In the genomic region with DNA sequence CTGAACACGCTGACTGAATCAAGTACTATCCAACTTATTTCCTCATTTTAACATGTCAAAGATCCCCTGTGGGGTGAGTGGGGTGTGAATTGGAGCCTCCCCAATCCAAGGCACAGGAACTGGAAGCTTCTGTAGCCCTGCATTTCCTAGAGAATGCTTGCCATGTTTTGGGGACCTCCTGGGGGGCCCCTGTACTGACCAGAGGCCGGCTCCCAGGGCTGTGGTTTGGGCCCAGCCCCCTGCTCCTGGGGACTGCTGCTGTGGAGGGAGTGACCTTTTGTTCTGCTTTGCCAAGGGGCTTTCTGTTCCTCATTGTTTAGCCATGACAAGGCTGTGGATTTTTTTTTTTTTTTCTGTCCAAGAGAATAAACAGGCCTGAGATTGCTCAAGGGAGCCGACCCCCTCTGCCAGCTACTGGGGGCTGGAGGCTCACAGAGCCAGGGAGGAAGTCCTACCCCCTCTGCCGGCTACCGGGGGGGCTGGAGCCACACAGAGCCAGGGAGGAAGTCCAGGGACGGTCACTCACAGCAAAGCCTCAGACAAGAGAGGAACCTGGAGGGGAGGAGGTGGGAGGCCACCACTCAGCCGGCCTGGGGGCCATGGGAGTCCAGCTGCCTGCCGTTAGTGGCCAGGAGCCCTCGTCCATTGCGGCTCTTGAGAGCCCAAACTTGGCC, we compare ENCODE assay signal across 9 cellular contexts. TPM values are rescaled to one million over a fixed set of nuclear protein-coding genes. Genes with fewer than 3 reads are reported as not detected.
DNase-seq lines count a peak whose midpoint lies in the region; ATAC-seq, FAIRE-seq and TF ChIP-seq lines count a peak whose summit lies in the region.
"Had no signal": no experiment of that assay in that cellular context is flagged by ENCODE, and none has a peak within 500 bp of the region (broad histone marks: within the 10 kb centered on the region; RNA-seq: fewer than 3 reads in every experiment).

No MANE protein-coding gene starts in this region.

- H3K4me1 ChIP-seq in A549: peaks cover 6% of the 10 kb centered on the region; the same call in 2 of the 3 replicates

- TF ChIP-seq EP300 in A549 (IDR thresholded peaks at IDR 0.05): no peak

- TF ChIP-seq CTCF in A549 (IDR thresholded peaks at IDR 0.05): no peak
- no peak for TF ChIP-seq CTCF in HL-60 (IDR thresholded peaks at IDR 0.05; ENCODE audit: insufficient read depth, low read length)
- TF ChIP-seq CTCF in cardiac fibroblast (IDR thresholded peaks at IDR 0.05; ENCODE audit: low read depth, low read length): peak; percentile 35

- H3K9me3 Mint-ChIP-seq in stimulated activated memory B cell treated with anti-CD40 and anti-IgM and Interleukin-4, amounts not matched to agents 10 μg/mL and 1 μg/mL and 100 μg/mL, for 72 hours: no peaks in the 10 kb centered on the region

- peak overlapping the region; percentile 85 for H3K27ac Mint-ChIP-seq in stimulated activated memory B cell treated with anti-CD40 and anti-IgM and Interleukin-4, amounts not matched to agents 10 μg/mL and 1 μg/mL and 100 μg/mL, for 72 hours

- H3K4me3 ChIP-seq in A549 (no peak overlapping the region), HL-60 (replicated peaks; ENCODE audit: insufficient read depth, low read length) (peak overlapping the region; percentile 35), cardiac fibroblast (replicated peaks in 1 of 2; ENCODE audit: low read depth in 2 of 2, low read length in 2 of 2) (no peak overlapping the region)

- no peak for TF ChIP-seq RAD21 in A549 (conservative IDR thresholded peaks at IDR 0.05 in 1 of 2, IDR thresholded peaks at IDR 0.05 in 1 of 2)

- POLR2A ChIA-PET in A549 (lab: Yijun Ruan, JAX): no interaction called here

- ATAC-seq in A549: peak in 1 of 2 experiments; percentile 41; a peak in 3 of 6 replicates
- peak; percentile 76 for ATAC-seq in stimulated activated memory B cell treated with anti-CD40 and anti-IgM and Interleukin-4, amounts not matched to agents 10 μg/mL and 1 μg/mL and 100 μg/mL, for 72 hours
- no peak for ATAC-seq in GM19395 (IDR thresholded peaks at IDR 0.05; ENCODE audit: unreplicated experiment)

- no peaks in the 10 kb centered on the region for H3K27me3 Mint-ChIP-seq in stimulated activated memory B cell treated with anti-CD40 and anti-IgM and Interleukin-4, amounts not matched to agents 10 μg/mL and 1 μg/mL and 100 μg/mL, for 72 hours

- no peak for TF ChIP-seq POLR2A in A549 (IDR thresholded peaks at IDR 0.05; ENCODE audit: low read length)

- peaks cover 31% of the 10 kb centered on the region for H3K36me3 Mint-ChIP-seq in stimulated activated memory B cell treated with anti-CD40 and anti-IgM and Interleukin-4, amounts not matched to agents 10 μg/mL and 1 μg/mL and 100 μg/mL, for 72 hours

- H3K9me3 ChIP-seq in A549: no peaks in the 10 kb centered on the region

- CTCF ChIA-PET in A549 (lab: Yijun Ruan, JAX): interaction anchor here (1.0 to 5.0 kb wide), 3 partner anchors 16 to 59 kb away, joined by 3 to 19 read pairs (median 6); no protein-coding TSS in a partner anchor

- DNase-seq in A549 (ENCODE audit: low read depth in 1 of 2, low spot score in 1 of 2) (no peak), HL-60 (ENCODE audit: low read depth in 1 of 2, low spot score in 1 of 2) (peak; percentile 85 to 88), cardiac fibroblast (ENCODE audit: low read depth in 2 of 2) (peak; percentile 87 to 97), left kidney (ENCODE audit: low read depth, low spot score) (peak; percentile 76), NCI-H1092 (lab: John Stamatoyannopoulos, UW) (no peak), DMS153 treated with DMSO at 0.1 percent for 48 hours (lab: John Stamatoyannopoulos, UW; ENCODE audit: unreplicated experiment) (no peak)

- WGBS in A549 (ENCODE audit: missing lambda C conversion rate): 15% methylated on average over 4 of the region's 10 CpGs

- H3K4me3 Mint-ChIP-seq in stimulated activated memory B cell treated with anti-CD40 and anti-IgM and Interleukin-4, amounts not matched to agents 10 μg/mL and 1 μg/mL and 100 μg/mL, for 72 hours: peak overlapping the region; percentile 67

- peaks cover 92% of the 10 kb centered on the region for H3K4me1 Mint-ChIP-seq in stimulated activated memory B cell treated with anti-CD40 and anti-IgM and Interleukin-4, amounts not matched to agents 10 μg/mL and 1 μg/mL and 100 μg/mL, for 72 hours

- no peak for FAIRE-seq in A549 (lab: Jason Lieb, UNC)
- FAIRE-seq: colon had no signal

- H3K27me3 ChIP-seq in HL-60 (ENCODE audit: insufficient read depth, poor library complexity, severe bottlenecking): no peaks in the 10 kb centered on the region

- peak overlapping the region; percentile 26; the same call in 2 of the 3 replicates for H3K4me2 ChIP-seq in A549

- H3K27ac ChIP-seq in A549: peak overlapping the region in 1 of 2 experiments; percentile 73; a peak in 3 of 6 replicates
- peak overlapping the region; percentile 93 for H3K27ac ChIP-seq in HL-60 (replicated peaks)

TF ChIP-seq in A549, 52 proteins besides CTCF, POLR2A, EP300 and RAD21:
- TF ChIP-seq CBX8 (IDR thresholded peaks at IDR 0.05): no peak
- no peak for TF ChIP-seq NPAS2 (CRISPR knock-in tag; IDR thresholded peaks at IDR 0.05; ENCODE audit: borderline replicate concordance)
- no peak for TF ChIP-seq ZNF302 (CRISPR knock-in tag; IDR thresholded peaks at IDR 0.05)
- no peak for TF ChIP-seq RFX5 (IDR thresholded peaks at IDR 0.05)
- TF ChIP-seq, protein P1, sequence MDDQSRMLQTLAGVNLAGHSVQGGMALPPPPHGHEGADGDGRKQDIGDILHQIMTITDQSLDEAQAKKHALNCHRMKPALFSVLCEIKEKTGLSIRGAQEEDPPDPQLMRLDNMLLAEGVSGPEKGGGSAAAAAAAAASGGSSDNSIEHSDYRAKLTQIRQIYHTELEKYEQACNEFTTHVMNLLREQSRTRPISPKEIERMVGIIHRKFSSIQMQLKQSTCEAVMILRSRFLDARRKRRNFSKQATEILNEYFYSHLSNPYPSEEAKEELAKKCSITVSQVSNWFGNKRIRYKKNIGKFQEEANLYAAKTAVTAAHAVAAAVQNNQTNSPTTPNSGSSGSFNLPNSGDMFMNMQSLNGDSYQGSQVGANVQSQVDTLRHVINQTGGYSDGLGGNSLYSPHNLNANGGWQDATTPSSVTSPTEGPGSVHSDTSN (IDR thresholded peaks at IDR 0.05): no peak
- no peak for TF ChIP-seq RCOR1 (IDR thresholded peaks at IDR 0.05; ENCODE audit: low read depth, low read length)
- TF ChIP-seq HMGXB4 (CRISPR knock-in tag; IDR thresholded peaks at IDR 0.05; ENCODE audit: borderline replicate concordance): no peak
- TF ChIP-seq, protein P2, sequence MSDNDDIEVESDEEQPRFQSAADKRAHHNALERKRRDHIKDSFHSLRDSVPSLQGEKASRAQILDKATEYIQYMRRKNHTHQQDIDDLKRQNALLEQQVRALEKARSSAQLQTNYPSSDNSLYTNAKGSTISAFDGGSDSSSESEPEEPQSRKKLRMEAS (IDR thresholded peaks at IDR 0.05): no peak
- no peak for TF ChIP-seq HOXA7 (CRISPR knock-in tag; IDR thresholded peaks at IDR 0.05)
- TF ChIP-seq MYC (IDR thresholded peaks at IDR 0.05; ENCODE audit: borderline replicate concordance, low read length): no peak
- TF ChIP-seq ZC3H11A (IDR thresholded peaks at IDR 0.05): no peak
- TF ChIP-seq POLR2AphosphoS2 (conservative IDR thresholded peaks at IDR 0.05; ENCODE audit: low read length): no peak
- no peak for TF ChIP-seq FOXS1 (CRISPR knock-in tag; IDR thresholded peaks at IDR 0.05)
- TF ChIP-seq BCL3 (IDR thresholded peaks at IDR 0.05): no peak
- no peak for TF ChIP-seq FOSB (CRISPR knock-in tag; IDR thresholded peaks at IDR 0.05)
- no peak for TF ChIP-seq E2F6 (IDR thresholded peaks at IDR 0.05; ENCODE audit: borderline replicate concordance, low read depth)
- no peak for TF ChIP-seq EHF (CRISPR knock-in tag; IDR thresholded peaks at IDR 0.05)

RNA-seq across cellular contexts. Expression of gene TNFRSF1B, which starts 17.4 kb away (rescaled TPM):
- polyA plus RNA-seq in A549 (2011; rRNA removed) (0.06 and 0.09 TPM in 2 replicates), A549 (2017; fragmentation: RNase III; extraction: RNeasy Plus Mini Kit Qiagen cat#74134 plus additional on column Dnase treatment) (0.05 to 0.22 TPM (median 0.07 TPM) in 3 replicates)
- 0.05 and 0.12 TPM in 2 replicates for polyA plus RNA-seq in A549 (2012; cell fraction: cytosol; rRNA removed)
- 0.10 and 0.11 TPM in 2 replicates for polyA plus RNA-seq in A549 (2012; cell fraction: nucleus; rRNA removed)
- polyA minus RNA-seq in A549 (2011; rRNA and poly(A)+ RNA removed): 0.05 and 0.08 TPM in 2 replicates

RNA-seq across cellular contexts. Expression of gene VPS13D, which starts 45.7 kb away (rescaled TPM):
- polyA plus RNA-seq in A549 (2011; rRNA removed) (15.9 and 21.0 TPM in 2 replicates), A549 (2017; fragmentation: RNase III; extraction: RNeasy Plus Mini Kit Qiagen cat#74134 plus additional on column Dnase treatment) (5.4 to 6.7 TPM (median 6.1 TPM) in 3 replicates)
- 5.9 and 7.2 TPM in 2 replicates for polyA plus RNA-seq in A549 (2012; cell fraction: cytosol; rRNA removed)
- polyA plus RNA-seq in A549 (2012; cell fraction: nucleus; rRNA removed): 9.0 and 10.8 TPM in 2 replicates
- polyA minus RNA-seq in A549 (2011; rRNA and poly(A)+ RNA removed): 39.5 and 47.8 TPM in 2 replicates

Comparison
In these comparisons a context has a peak if more than half of its experiments do, and no peak if none do; other contexts are left out.
1. DNase-seq: peak in HL-60 (2 of 2), cardiac fibroblast (2 of 2) and left kidney (single experiment); none in A549 (0 of 2), NCI-H1092 (single experiment) and DMS153 treated with DMSO at 0.1 percent for 48 hours (single experiment).